Comparison of ENCODE assay signal across 1 cellular context in the genomic region with DNA sequence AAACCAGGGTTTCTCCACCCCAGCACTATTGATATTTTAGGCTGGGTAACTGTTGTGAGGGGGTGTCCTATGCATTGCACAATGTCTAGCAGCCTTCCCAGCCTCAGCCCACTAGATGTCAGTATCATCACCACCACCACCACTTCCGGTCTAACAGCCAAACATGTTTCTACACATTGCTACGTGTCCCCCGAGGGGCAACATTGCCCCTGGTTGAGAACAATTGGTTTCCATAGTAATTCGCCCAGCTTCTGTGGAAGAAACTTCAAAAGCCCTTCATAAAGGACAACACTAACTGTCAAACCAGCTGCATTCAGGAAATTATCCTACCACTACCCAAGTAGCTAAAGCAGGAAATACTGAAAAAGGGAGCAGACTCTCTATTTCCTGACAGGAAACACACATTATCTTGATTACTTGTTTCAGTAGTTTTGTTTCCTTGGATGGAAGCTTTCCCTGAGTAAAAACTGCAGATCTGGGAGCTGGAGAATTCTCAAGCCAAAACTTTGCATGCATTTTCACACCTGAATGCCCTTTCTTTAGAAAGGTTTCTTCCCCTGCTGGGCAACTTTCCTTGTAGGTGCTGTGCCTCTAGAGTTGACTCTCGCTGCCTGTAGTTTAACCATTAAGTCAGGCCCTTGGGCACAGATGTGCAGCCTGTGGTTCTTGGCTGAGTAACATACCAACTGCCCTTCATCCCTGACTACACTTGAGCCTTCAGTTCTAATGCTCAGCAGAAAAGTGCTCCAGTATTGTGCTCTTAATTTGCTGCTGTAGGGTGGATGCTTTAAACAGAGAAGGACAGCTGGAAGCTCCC.
A peak's percentile ranks its signal among the peaks of the same experiment; 100 is the strongest.
TF ChIP-seq lines count a peak whose summit lies in the region.

No MANE protein-coding gene starts in this region.

TF ChIP-seq in HepG2, 621 proteins besides CTCF, POLR2A, EP300 and RAD21 (continued from another document and continues in another):
- TF ChIP-seq, protein P1, sequence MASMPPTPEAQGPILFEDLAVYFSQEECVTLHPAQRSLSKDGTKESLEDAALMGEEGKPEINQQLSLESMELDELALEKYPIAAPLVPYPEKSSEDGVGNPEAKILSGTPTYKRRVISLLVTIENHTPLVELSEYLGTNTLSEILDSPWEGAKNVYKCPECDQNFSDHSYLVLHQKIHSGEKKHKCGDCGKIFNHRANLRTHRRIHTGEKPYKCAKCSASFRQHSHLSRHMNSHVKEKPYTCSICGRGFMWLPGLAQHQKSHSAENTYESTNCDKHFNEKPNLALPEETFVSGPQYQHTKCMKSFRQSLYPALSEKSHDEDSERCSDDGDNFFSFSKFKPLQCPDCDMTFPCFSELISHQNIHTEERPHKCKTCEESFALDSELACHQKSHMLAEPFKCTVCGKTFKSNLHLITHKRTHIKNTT (CRISPR knock-in tag; IDR thresholded peaks at IDR 0.05), result no peak
- TF ChIP-seq ELF1 (CRISPR knock-in tag; IDR thresholded peaks at IDR 0.05) (peak; percentile 51; the same call in 1 of the 2 replicates), ASH2L (IDR thresholded peaks at IDR 0.05; ENCODE audit: insufficient read length, low read depth, low read length) (no peak), ZNF777 (CRISPR knock-in tag; IDR thresholded peaks at IDR 0.05) (no peak), CEBPG (CRISPR knock-in tag; IDR thresholded peaks at IDR 0.05) (peak; percentile 93), ZNF737 (CRISPR knock-in tag; IDR thresholded peaks at IDR 0.05; ENCODE audit: borderline replicate concordance) (no peak), SAFB2 (CRISPR knock-in tag; IDR thresholded peaks at IDR 0.05; ENCODE audit: borderline replicate concordance, low read depth) (no peak), TBX3 (IDR thresholded peaks at IDR 0.05; ENCODE audit: borderline replicate concordance) (no peak), SP1 (IDR thresholded peaks at IDR 0.05) (no peak), SP1 (CRISPR knock-in tag; IDR thresholded peaks at IDR 0.05) (0 out of 2 replicates have a peak, but pooled peaks have one; percentile 18), GLI4 (CRISPR knock-in tag; IDR thresholded peaks at IDR 0.05; ENCODE audit: borderline replicate concordance) (no peak), ZBTB7B (CRISPR knock-in tag; IDR thresholded peaks at IDR 0.05) (no peak), CBX5 (CRISPR knock-in tag; IDR thresholded peaks at IDR 0.05; ENCODE audit: borderline replicate concordance) (peak; percentile 72; the same call in 1 of the 2 replicates), SNAPC2 (CRISPR knock-in tag; IDR thresholded peaks at IDR 0.05) (no peak), GABPB1 (CRISPR knock-in tag; IDR thresholded peaks at IDR 0.05) (peak; percentile 89), ZNF781 (CRISPR knock-in tag; IDR thresholded peaks at IDR 0.05; ENCODE audit: borderline replicate concordance, not compliant biosample characterization) (no peak), ATAD3A (CRISPR knock-in tag; IDR thresholded peaks at IDR 0.05) (no peak), ZNF296 (CRISPR knock-in tag; conservative IDR thresholded peaks at IDR 0.05) (no peak), ZNF367 (CRISPR knock-in tag; IDR thresholded peaks at IDR 0.05; ENCODE audit: borderline replicate concordance) (no peak), PHF20 (CRISPR knock-in tag; IDR thresholded peaks at IDR 0.05) (no peak), HOXA3 (CRISPR knock-in tag; IDR thresholded peaks at IDR 0.05) (peak; percentile 11; the same call in 1 of the 2 replicates), CBX1 (IDR thresholded peaks at IDR 0.05; ENCODE audit: low read depth) (peak; percentile 77), BRCA1 (CRISPR knock-in tag; IDR thresholded peaks at IDR 0.05) (no peak), NFYB (CRISPR knock-in tag; IDR thresholded peaks at IDR 0.05) (peak; percentile 60), HCFC1 (IDR thresholded peaks at IDR 0.05; ENCODE audit: low read depth, low read length) (no peak), SIX1 (CRISPR knock-in tag; IDR thresholded peaks at IDR 0.05; ENCODE audit: borderline replicate concordance) (no peak), SOX6 (IDR thresholded peaks at IDR 0.05) (no peak), SOX6 (CRISPR knock-in tag; IDR thresholded peaks at IDR 0.05) (peak; percentile 30; the same call in 1 of the 2 replicates), ZBTB20 (CRISPR knock-in tag; IDR thresholded peaks at IDR 0.05; ENCODE audit: borderline replicate concordance, low read depth) (no peak), IRF2 (CRISPR knock-in tag; IDR thresholded peaks at IDR 0.05) (no peak), KLF12 (CRISPR knock-in tag; IDR thresholded peaks at IDR 0.05; ENCODE audit: borderline replicate concordance) (no peak), ZMYM4 (CRISPR knock-in tag; IDR thresholded peaks at IDR 0.05) (peak; percentile 78), ETV5 (CRISPR knock-in tag; IDR thresholded peaks at IDR 0.05; ENCODE audit: borderline replicate concordance) (peak; percentile 72), ZNF7 (CRISPR knock-in tag; IDR thresholded peaks at IDR 0.05) (no peak), FOSL1 (CRISPR knock-in tag; IDR thresholded peaks at IDR 0.05; ENCODE audit: borderline replicate concordance) (no peak), ZNF33B (CRISPR knock-in tag; IDR thresholded peaks at IDR 0.05) (no peak), EHMT2 (IDR thresholded peaks at IDR 0.05; ENCODE audit: borderline replicate concordance, low read depth, low read length) (0 out of 2 replicates have a peak, but pooled peaks have one; percentile 63), RFX5 (IDR thresholded peaks at IDR 0.05; ENCODE audit: low read depth, low read length) (no peak), PTBP1 (IDR thresholded peaks at IDR 0.05; ENCODE audit: low read depth, low read length, poor library complexity, severe bottlenecking) (no peak), TGIF2 (CRISPR knock-in tag; IDR thresholded peaks at IDR 0.05) (no peak), CREM (IDR thresholded peaks at IDR 0.05) (peak; percentile 30; the same call in 1 of the 2 replicates), CREM (CRISPR knock-in tag; IDR thresholded peaks at IDR 0.05) (no peak), KDM6A (CRISPR knock-in tag; IDR thresholded peaks at IDR 0.05; ENCODE audit: low read depth) (no peak)
- TF ChIP-seq, protein P2, sequence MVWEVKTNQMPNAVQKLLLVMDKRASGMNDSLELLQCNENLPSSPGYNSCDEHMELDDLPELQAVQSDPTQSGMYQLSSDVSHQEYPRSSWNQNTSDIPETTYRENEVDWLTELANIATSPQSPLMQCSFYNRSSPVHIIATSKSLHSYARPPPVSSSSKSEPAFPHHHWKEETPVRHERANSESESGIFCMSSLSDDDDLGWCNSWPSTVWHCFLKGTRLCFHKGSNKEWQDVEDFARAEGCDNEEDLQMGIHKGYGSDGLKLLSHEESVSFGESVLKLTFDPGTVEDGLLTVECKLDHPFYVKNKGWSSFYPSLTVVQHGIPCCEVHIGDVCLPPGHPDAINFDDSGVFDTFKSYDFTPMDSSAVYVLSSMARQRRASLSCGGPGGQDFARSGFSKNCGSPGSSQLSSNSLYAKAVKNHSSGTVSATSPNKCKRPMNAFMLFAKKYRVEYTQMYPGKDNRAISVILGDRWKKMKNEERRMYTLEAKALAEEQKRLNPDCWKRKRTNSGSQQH (CRISPR knock-in tag; IDR thresholded peaks at IDR 0.05; ENCODE audit: low read depth), result no peak
- TF ChIP-seq, protein P3, sequence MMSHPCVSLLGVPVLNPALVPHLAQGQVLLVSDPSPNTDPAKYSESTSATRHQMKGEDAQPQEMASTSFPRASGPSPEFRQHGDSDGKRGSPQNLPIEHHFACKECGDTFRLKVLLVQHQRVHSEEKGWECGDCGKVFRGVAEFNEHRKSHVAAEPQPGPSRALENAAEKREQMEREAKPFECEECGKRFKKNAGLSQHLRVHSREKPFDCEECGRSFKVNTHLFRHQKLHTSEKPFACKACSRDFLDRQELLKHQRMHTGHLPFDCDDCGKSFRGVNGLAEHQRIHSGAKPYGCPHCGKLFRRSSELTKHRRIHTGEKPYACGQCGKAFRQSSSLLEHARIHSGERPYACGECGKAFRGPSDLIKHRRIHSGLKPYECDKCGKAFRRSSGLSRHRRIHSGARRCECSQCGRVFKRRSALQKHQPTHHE (CRISPR knock-in tag; IDR thresholded peaks at IDR 0.05; ENCODE audit: borderline replicate concordance), result no peak
- TF ChIP-seq, protein P4, sequence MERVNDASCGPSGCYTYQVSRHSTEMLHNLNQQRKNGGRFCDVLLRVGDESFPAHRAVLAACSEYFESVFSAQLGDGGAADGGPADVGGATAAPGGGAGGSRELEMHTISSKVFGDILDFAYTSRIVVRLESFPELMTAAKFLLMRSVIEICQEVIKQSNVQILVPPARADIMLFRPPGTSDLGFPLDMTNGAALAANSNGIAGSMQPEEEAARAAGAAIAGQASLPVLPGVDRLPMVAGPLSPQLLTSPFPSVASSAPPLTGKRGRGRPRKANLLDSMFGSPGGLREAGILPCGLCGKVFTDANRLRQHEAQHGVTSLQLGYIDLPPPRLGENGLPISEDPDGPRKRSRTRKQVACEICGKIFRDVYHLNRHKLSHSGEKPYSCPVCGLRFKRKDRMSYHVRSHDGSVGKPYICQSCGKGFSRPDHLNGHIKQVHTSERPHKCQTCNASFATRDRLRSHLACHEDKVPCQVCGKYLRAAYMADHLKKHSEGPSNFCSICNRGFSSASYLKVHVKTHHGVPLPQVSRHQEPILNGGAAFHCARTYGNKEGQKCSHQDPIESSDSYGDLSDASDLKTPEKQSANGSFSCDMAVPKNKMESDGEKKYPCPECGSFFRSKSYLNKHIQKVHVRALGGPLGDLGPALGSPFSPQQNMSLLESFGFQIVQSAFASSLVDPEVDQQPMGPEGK (CRISPR knock-in tag; IDR thresholded peaks at IDR 0.05), result peak; percentile 28; the same call in 1 of the 2 replicates
- TF ChIP-seq, protein P5, sequence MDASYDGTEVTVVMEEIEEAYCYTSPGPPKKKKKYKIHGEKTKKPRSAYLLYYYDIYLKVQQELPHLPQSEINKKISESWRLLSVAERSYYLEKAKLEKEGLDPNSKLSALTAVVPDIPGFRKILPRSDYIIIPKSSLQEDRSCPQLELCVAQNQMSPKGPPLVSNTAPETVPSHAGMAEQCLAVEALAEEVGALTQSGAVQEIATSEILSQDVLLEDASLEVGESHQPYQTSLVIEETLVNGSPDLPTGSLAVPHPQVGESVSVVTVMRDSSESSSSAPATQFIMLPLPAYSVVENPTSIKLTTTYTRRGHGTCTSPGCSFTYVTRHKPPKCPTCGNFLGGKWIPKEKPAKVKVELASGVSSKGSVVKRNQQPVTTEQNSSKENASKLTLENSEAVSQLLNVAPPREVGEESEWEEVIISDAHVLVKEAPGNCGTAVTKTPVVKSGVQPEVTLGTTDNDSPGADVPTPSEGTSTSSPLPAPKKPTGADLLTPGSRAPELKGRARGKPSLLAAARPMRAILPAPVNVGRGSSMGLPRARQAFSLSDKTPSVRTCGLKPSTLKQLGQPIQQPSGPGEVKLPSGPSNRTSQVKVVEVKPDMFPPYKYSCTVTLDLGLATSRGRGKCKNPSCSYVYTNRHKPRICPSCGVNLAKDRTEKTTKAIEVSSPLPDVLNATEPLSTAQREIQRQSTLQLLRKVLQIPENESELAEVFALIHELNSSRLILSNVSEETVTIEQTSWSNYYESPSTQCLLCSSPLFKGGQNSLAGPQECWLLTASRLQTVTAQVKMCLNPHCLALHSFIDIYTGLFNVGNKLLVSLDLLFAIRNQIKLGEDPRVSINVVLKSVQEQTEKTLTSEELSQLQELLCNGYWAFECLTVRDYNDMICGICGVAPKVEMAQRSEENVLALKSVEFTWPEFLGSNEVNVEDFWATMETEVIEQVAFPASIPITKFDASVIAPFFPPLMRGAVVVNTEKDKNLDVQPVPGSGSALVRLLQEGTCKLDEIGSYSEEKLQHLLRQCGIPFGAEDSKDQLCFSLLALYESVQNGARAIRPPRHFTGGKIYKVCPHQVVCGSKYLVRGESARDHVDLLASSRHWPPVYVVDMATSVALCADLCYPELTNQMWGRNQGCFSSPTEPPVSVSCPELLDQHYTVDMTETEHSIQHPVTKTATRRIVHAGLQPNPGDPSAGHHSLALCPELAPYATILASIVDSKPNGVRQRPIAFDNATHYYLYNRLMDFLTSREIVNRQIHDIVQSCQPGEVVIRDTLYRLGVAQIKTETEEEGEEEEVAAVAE (CRISPR knock-in tag; IDR thresholded peaks at IDR 0.05; ENCODE audit: borderline replicate concordance), result peak; percentile 51; the same call in 1 of the 2 replicates
- TF ChIP-seq, protein P6, sequence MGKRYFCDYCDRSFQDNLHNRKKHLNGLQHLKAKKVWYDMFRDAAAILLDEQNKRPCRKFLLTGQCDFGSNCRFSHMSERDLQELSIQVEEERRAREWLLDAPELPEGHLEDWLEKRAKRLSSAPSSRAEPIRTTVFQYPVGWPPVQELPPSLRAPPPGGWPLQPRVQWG (CRISPR knock-in tag; IDR thresholded peaks at IDR 0.05; ENCODE audit: borderline replicate concordance, low read depth), result no peak
- TF ChIP-seq, protein P7, sequence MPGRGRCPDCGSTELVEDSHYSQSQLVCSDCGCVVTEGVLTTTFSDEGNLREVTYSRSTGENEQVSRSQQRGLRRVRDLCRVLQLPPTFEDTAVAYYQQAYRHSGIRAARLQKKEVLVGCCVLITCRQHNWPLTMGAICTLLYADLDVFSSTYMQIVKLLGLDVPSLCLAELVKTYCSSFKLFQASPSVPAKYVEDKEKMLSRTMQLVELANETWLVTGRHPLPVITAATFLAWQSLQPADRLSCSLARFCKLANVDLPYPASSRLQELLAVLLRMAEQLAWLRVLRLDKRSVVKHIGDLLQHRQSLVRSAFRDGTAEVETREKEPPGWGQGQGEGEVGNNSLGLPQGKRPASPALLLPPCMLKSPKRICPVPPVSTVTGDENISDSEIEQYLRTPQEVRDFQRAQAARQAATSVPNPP (CRISPR knock-in tag; IDR thresholded peaks at IDR 0.05), result no peak
- TF ChIP-seq, protein P8, sequence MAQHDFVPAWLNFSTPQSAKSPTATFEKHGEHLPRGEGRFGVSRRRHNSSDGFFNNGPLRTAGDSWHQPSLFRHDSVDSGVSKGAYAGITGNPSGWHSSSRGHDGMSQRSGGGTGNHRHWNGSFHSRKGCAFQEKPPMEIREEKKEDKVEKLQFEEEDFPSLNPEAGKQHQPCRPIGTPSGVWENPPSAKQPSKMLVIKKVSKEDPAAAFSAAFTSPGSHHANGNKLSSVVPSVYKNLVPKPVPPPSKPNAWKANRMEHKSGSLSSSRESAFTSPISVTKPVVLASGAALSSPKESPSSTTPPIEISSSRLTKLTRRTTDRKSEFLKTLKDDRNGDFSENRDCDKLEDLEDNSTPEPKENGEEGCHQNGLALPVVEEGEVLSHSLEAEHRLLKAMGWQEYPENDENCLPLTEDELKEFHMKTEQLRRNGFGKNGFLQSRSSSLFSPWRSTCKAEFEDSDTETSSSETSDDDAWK (CRISPR knock-in tag; IDR thresholded peaks at IDR 0.05), result no peak
- TF ChIP-seq, protein P9, sequence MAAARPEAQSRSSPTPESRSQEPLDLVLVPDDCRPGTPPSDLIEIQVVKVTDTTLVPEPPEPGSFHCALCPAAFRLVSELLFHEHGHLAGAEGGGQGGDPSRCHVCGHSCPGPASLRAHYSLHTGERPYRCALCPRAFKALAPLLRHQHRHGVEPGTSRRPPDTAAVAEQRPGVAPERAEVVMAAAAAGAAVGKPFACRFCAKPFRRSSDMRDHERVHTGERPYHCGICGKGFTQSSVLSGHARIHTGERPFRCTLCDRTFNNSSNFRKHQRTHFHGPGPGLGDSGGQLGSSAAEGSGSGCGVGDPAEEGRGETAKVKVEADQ (CRISPR knock-in tag; IDR thresholded peaks at IDR 0.05; ENCODE audit: borderline replicate concordance), result no peak
- TF ChIP-seq, protein P10, sequence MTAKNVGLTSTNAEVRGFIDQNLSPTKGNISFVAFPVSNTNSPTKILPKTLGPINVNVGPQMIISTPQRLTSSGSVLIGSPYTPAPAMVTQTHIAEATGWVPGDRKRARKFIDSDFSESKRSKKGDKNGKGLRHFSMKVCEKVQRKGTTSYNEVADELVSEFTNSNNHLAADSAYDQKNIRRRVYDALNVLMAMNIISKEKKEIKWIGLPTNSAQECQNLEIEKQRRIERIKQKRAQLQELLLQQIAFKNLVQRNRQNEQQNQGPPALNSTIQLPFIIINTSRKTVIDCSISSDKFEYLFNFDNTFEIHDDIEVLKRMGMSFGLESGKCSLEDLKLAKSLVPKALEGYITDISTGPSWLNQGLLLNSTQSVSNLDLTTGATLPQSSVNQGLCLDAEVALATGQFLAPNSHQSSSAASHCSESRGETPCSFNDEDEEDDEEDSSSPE (CRISPR knock-in tag; IDR thresholded peaks at IDR 0.05), result 0 out of 2 replicates have a peak, but pooled peaks have one; percentile 18
